Comparison of ENCODE assay signal across 18 cellular contexts in the genomic region with DNA sequence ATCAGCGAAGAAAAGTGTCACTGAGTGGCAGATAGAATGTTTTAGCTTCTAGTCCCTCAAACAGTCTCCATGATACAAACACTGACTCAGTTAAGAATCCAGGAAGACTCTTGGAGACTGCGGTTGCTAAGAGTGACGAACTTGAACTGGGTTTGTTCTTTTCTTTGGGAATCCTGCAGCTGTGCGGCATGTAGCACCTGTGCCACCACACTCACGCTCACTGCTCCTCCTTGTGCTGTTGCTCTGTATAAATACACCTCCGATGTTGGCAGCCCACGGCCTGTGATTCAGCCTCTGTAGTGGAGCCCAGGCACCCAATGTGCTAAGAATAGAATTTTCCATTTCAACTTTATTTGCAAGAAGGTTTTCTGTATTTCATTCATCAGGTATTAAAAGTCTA. TPM values are rescaled to one million over a fixed set of nuclear protein-coding genes. Genes with fewer than 3 reads are reported as not detected.
A peak's percentile ranks its signal among the peaks of the same experiment; 100 is the strongest.
DNase-seq lines count a peak whose midpoint lies in the region; FAIRE-seq and TF ChIP-seq lines count a peak whose summit lies in the region.
"Had no signal": no experiment of that assay in that cellular context is flagged by ENCODE, and none has a peak within 500 bp of the region (broad histone marks: within the 10 kb centered on the region; RNA-seq: fewer than 3 reads in every experiment).

No MANE protein-coding gene starts in this region.

- FAIRE-seq in GM12892 (lab: Jason Lieb, UNC) = peak; percentile 44
- FAIRE-seq: TTC549 had no signal

- TF ChIP-seq POLR2A in GM12892 (IDR thresholded peaks at IDR 0.05; ENCODE audit: low read depth, low read length) = no peak

- H3F3A ChIP-seq in neural progenitor cell (ENCODE audit: low read depth) = no peaks in the 10 kb centered on the region

- H2AFZ ChIP-seq in neural progenitor cell (replicated peaks) = no peak overlapping the region

- H3K9me3 ChIP-seq in MG63 (peaks cover 3% of the 10 kb centered on the region; the same call in 1 of the 2 replicates), neural progenitor cell (ENCODE audit: low read depth) (no peaks in the 10 kb centered on the region)
- H3K9me3 ChIP-seq: gastroesophageal sphincter, prostate gland, thoracic aorta had no signal

- H3K27me3 ChIP-seq in MG63 (peaks cover 4% of the 10 kb centered on the region), dorsolateral prefrontal cortex (peaks cover 0 to 7% (median 0%) of the 10 kb centered on the region in 45 donors), neural progenitor cell (peaks cover 100% of the 10 kb centered on the region)

- no peak overlapping the region for H3K4me3 ChIP-seq in MG63
- peak overlapping the region in 1 of 59 donors; percentile 3 for H3K4me3 ChIP-seq in dorsolateral prefrontal cortex
- H3K4me3 ChIP-seq in neural progenitor cell = no peak overlapping the region
- H3K4me3 ChIP-seq: gastroesophageal sphincter, prostate gland, thoracic aorta had no signal

- no peak overlapping the region for H3K9ac ChIP-seq in neural progenitor cell

- no peak overlapping the region for H3K4me2 ChIP-seq in neural progenitor cell

- H3K4me1 ChIP-seq in neural progenitor cell = no peaks in the 10 kb centered on the region
- H3K4me1 ChIP-seq: prostate gland had no signal

- intact Hi-C loops in dorsolateral prefrontal cortex (cut with DNase I) = no loop called here

- DNase-seq in GM12892 (ENCODE audit: insufficient read length) (no peak), MG63 (peak; percentile 53), dorsolateral prefrontal cortex (peak in 8 of 10 donors; percentile 42 to 86 (median 72)), neural progenitor cell (ENCODE audit: low spot score) (no peak), NCI-H1694 treated with DMSO at 0.1 percent for 48 hours (lab: John Stamatoyannopoulos, UW) (no peak), HuH-7.5 (ENCODE audit: low spot score) (no peak)
- DNase-seq in stimulated activated CD4-positive, alpha-beta T cell treated with anti-CD3 and anti-CD28 coated beads, Interleukin-2, amount 100 ng/mL, for 24 hours = no peak
- DNase-seq: brain microvascular endothelial cell; DMS153; endodermal cell; NCI-H2171; stimulated activated CD4-positive, alpha-beta T cell treated with anti-CD3 and anti-CD28 coated beads, Interleukin-15, amount 100 ng/mL, for 24 hours had no signal

- H3K4me3 Mint-ChIP-seq in neural progenitor cell = peak overlapping the region; percentile 28
- H3K4me3 Mint-ChIP-seq: endodermal cell had no signal

- H3K9me3 Mint-ChIP-seq in neural progenitor cell = no peaks in the 10 kb centered on the region
- H3K9me3 Mint-ChIP-seq: endodermal cell had no signal

- no peaks in the 10 kb centered on the region for H4K20me1 ChIP-seq in neural progenitor cell (ENCODE audit: low read depth)

- peak overlapping the region in 6 of 59 donors; percentile 22 to 61 (median 37) for H3K27ac ChIP-seq in dorsolateral prefrontal cortex
- H3K27ac ChIP-seq in neural progenitor cell = no peak overlapping the region
- H3K27ac ChIP-seq: brain microvascular endothelial cell, prostate gland, thoracic aorta had no signal

- H3K27me3 Mint-ChIP-seq in neural progenitor cell (ENCODE audit: insufficient read depth, low read depth) = peaks cover 25% of the 10 kb centered on the region

- H3K79me2 ChIP-seq in neural progenitor cell (ENCODE audit: low read depth) = no peaks in the 10 kb centered on the region

- TF ChIP-seq CTCF in dorsolateral prefrontal cortex (IDR thresholded peaks at IDR 0.05 in 54 of 56, conservative IDR thresholded peaks at IDR 0.05 in 2 of 56; ENCODE audit: low read depth in 1 of 56, partially characterized antibody in 56 of 56) = no peak
- no peak for TF ChIP-seq CTCF in neural progenitor cell (IDR thresholded peaks at IDR 0.05)

- no peaks in the 10 kb centered on the region for H3K36me3 Mint-ChIP-seq in neural progenitor cell

- H3K27ac Mint-ChIP-seq in neural progenitor cell = no peak overlapping the region
- H3K27ac Mint-ChIP-seq: endodermal cell had no signal

- no peaks in the 10 kb centered on the region for H3K36me3 ChIP-seq in MG63
- H3K36me3 ChIP-seq in neural progenitor cell = no peaks in the 10 kb centered on the region
- H3K36me3 ChIP-seq: brain microvascular endothelial cell, gastroesophageal sphincter, prostate gland, thoracic aorta had no signal

- peaks cover 3% of the 10 kb centered on the region for H3K4me1 Mint-ChIP-seq in neural progenitor cell
- H3K4me1 Mint-ChIP-seq: endodermal cell had no signal

RNA-seq across cellular contexts. Expression of a gene that starts 5.5 kb away (rescaled TPM):
- polyA plus RNA-seq in GM12892 (2012; ENCODE audit: missing spikeins) = 78.6 TPM
- 80.7 and 112 TPM in 2 replicates for total RNA-seq in MG63 (2014; rRNA removed; shearing (Covaris generic); ENCODE audit: low replicate concordance)
- total RNA-seq in dorsolateral prefrontal cortex (10 to 100 TPM; 25.6 to 57.3 (median 44.4) TPM), neural progenitor cell (ENCODE audit: low replicate concordance) (50.8 and 57.2 TPM in 2 replicates)

RNA-seq across cellular contexts. Expression of a gene that starts 38.0 kb away (rescaled TPM):
- polyA plus RNA-seq in GM12892 (2012; ENCODE audit: missing spikeins) = 1.9 TPM
- total RNA-seq in MG63 (2014; rRNA removed; shearing (Covaris generic); ENCODE audit: low replicate concordance) = not detected in 2 replicates
- total RNA-seq in dorsolateral prefrontal cortex (1 to 10 TPM in 119 of 120 experiments, under 1 TPM in 1; 0.68 to 9.4 (median 4.3) TPM), neural progenitor cell (ENCODE audit: low replicate concordance) (2.1 TPM in 2 replicates)
- total RNA-seq: MCF 10A had no signal

RNA-seq across cellular contexts. Expression of a gene that starts 41.9 kb away (rescaled TPM):
- 1.1 TPM for polyA plus RNA-seq in GM12892 (2012; ENCODE audit: missing spikeins)
- total RNA-seq in MG63 (2014; rRNA removed; shearing (Covaris generic); ENCODE audit: low replicate concordance) = not detected in 2 replicates
- total RNA-seq in dorsolateral prefrontal cortex (100 to 1,000 TPM in 102 of 120 experiments, 10 to 100 TPM in 18; 40.8 to 217 (median 131) TPM), neural progenitor cell (ENCODE audit: low replicate concordance) (0.13 and 0.19 TPM in 2 replicates)
- total RNA-seq: endodermal cell, MCF 10A had no signal
- polyA plus RNA-seq: BJ had no signal

RNA-seq across cellular contexts. Expression of a gene that starts 55.5 kb away (rescaled TPM):
- 1.7 TPM for polyA plus RNA-seq in GM12892 (2012; ENCODE audit: missing spikeins)
- total RNA-seq in MG63 (2014; rRNA removed; shearing (Covaris generic); ENCODE audit: low replicate concordance) = 0.02 and 1.2 TPM in 2 replicates
- 1 to 10 TPM in 119 of 120 experiments, under 1 TPM in 1; 0.96 to 8.4 (median 3.1) TPM for total RNA-seq in dorsolateral prefrontal cortex
- 0.24 and 0.28 TPM in 2 replicates for total RNA-seq in neural progenitor cell (ENCODE audit: low replicate concordance)

Comparison
In these comparisons a context has a peak if more than half of its experiments do, and no peak if none do; other contexts are left out.
1. DNase-seq: peak in MG63 (single experiment) and dorsolateral prefrontal cortex (8 of 10); none in GM12892 (single experiment), neural progenitor cell (single experiment), NCI-H1694 treated with DMSO at 0.1 percent for 48 hours (single experiment), stimulated activated CD4-positive, alpha-beta T cell treated with anti-CD3 and anti-CD28 coated beads, Interleukin-2, amount 100 ng/mL, for 24 hours (0 of 2) and HuH-7.5 (single experiment).
2. RNA of a gene that starts 41.9 kb away (total RNA-seq): 40.8 to 217 TPM in dorsolateral prefrontal cortex; 0.13 to 0.19 TPM in neural progenitor cell and not detected in MG63; every median in the first group is over 10 times any median in the second.